Comparison of ENCODE assay signal across 9 cellular contexts in the genomic region with DNA sequence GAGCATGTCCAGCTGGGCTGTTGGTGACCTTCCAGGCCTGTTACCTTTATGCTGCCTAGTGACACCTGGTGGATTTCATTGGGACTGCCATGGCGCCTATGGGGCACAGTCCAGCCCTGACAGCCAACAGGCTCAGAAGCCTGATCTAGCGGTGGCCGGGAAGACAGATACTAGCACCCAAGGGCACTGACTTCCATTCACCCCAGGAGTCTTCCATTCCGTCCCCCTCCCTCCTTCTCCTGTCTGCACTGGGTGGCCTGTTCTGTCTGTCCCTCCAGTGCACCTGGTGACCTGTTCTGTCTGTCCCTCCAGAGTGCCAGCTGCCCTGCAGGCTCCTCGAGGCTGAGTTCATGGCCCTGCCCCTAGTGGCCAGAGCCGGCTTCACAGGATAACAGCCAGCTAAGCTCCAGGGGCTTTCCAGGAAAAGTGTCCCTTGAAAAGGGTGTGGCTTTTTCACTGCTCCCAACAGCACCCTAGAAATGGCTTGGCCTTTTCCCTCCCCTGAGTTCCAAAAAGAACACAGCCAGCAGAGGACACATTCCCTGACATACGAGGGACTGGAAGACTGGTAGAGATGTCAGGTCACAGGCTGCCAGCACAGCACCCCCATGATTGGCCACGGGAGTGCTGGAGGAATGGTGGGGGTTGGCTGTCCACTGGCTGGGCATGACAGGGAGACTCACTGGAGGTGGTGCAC. TPM values are rescaled to one million over a fixed set of nuclear protein-coding genes. Genes with fewer than 3 reads are reported as not detected.
A peak's percentile ranks its signal among the peaks of the same experiment; 100 is the strongest.
DNase-seq lines count a peak whose midpoint lies in the region; TF ChIP-seq lines count a peak whose summit lies in the region.
"Not testable (repeated sequence)": the region's sequence is repeated elsewhere in the genome, so short reads cannot be mapped to it uniquely, and the experiment has no call there.
"Had no signal": no experiment of that assay in that cellular context is flagged by ENCODE, and none has a peak within 500 bp of the region (broad histone marks: within the 10 kb centered on the region; RNA-seq: fewer than 3 reads in every experiment).

No MANE protein-coding gene starts in this region.

- H3K9ac ChIP-seq in iPS-20b (ENCODE audit: low read depth, low read length), result 0 out of 2 replicates have a peak overlapping the region, but pooled peaks have one; percentile 16

- H3K4me1 ChIP-seq in iPS-20b (ENCODE audit: insufficient read depth, low read length), result peaks cover 19% of the 10 kb centered on the region; the same call in 1 of the 2 replicates
- H3K4me1 ChIP-seq in tibial nerve, result not testable (repeated sequence)

- in situ Hi-C loops in KBM-7 (cut with MboI; ENCODE audit: low pct_unique_long_range_greater_than_20kb, low sequenced_read_pairs), result not testable (repeated sequence)

- 5 to 8% methylated on average over 7 of the region's 8 CpGs for WGBS in tibial nerve, 2 donors

- TF ChIP-seq POLR2A in tibial nerve (IDR thresholded peaks at IDR 0.05), result not testable (repeated sequence)

- not testable (repeated sequence) for H3K27ac ChIP-seq in iPS-20b (ENCODE audit: low read length); tibial nerve

- H3K27me3 ChIP-seq in H7 (ENCODE audit: control insufficient read depth, insufficient read depth, low read length); iPS-20b (ENCODE audit: insufficient read depth, low read length); tibial nerve: not testable (repeated sequence)

- DNase-seq in H7, result peak; percentile 76
- peak; percentile 91 for DNase-seq in KBM-7
- DNase-seq in activated CD4-positive, alpha-beta T cell treated with anti-CD3 and anti-CD28 coated beads, Interleukin-2, amount 50 U/mL, for 4 hours, result peak; percentile 64 to 69
- DNase-seq in cerebellar cortex (ENCODE audit: low spot score), result peak; percentile 78
- peak; percentile 61 for DNase-seq in renal cortical epithelial cell (ENCODE audit: low read depth)
- DNase-seq in tibial nerve (ENCODE audit: low spot score in 2 of 2), result peak; percentile 56 to 84

- not testable (repeated sequence) for TF ChIP-seq EP300 in tibial nerve (IDR thresholded peaks at IDR 0.05)

- TF ChIP-seq CTCF in GM12872 (IDR thresholded peaks at IDR 0.05; ENCODE audit: insufficient read depth, low read depth, low read length) (peak; percentile 81), tibial nerve (IDR thresholded peaks at IDR 0.05) (peak; percentile 57 to 73 (median 68))

- not testable (repeated sequence) for H3K36me3 ChIP-seq in H7 (replicated peaks; ENCODE audit: control insufficient read depth, insufficient read depth, low read length); iPS-20b (ENCODE audit: insufficient read depth, low read depth, low read length); tibial nerve

- H3K9me3 ChIP-seq in iPS-20b (ENCODE audit: insufficient read depth, low read depth, low read length); tibial nerve: not testable (repeated sequence)

- H3K4me3 ChIP-seq in H7 (ENCODE audit: insufficient read depth, low read depth, low read length) (peak overlapping the region; percentile 20), iPS-20b (ENCODE audit: low read length) (peak overlapping the region; percentile 67), tibial nerve (peak overlapping the region in 1 of 4 donors; percentile 6)

RNA-seq across cellular contexts. Expression of gene HIGD2B, which starts 15.2 kb away (rescaled TPM):
- total RNA-seq in H7 (2014; rRNA removed; shearing (Covaris generic)), result 0.17 and 0.30 TPM in 2 replicates
- total RNA-seq in renal cortical epithelial cell, result 0.15 TPM in 1 of 2 replicates, not detected in the other
- not detected for total RNA-seq in tibial nerve

RNA-seq across cellular contexts. Expression of gene BBS4, which starts 15.2 kb away (rescaled TPM):
- 55.1 and 69.1 TPM in 2 replicates for total RNA-seq in H7 (2014; rRNA removed; shearing (Covaris generic))
- 17.7 and 26.7 TPM in 2 replicates for total RNA-seq in renal cortical epithelial cell
- total RNA-seq in tibial nerve, result 10 to 100 TPM; 28.4 to 63.3 (median 38.7) TPM

RNA-seq across cellular contexts. Expression of gene GOLGA6B, which starts 16.3 kb away (rescaled TPM):
- 0.59 and 2.5 TPM in 2 replicates for total RNA-seq in H7 (2014; rRNA removed; shearing (Covaris generic))
- total RNA-seq in renal cortical epithelial cell (not detected in 2 replicates), tibial nerve (under 1 TPM in 1 of 4 donors, not detected in 3; 0.42 TPM)
- total RNA-seq: occipital lobe had no signal
